In genomic region chr4:27149541-27150212, GRCh38 we compare ENCODE assay signal across 23 cellular contexts.
DNase-seq lines count a peak whose midpoint lies in the region; ATAC-seq, FAIRE-seq and TF ChIP-seq lines count a peak whose summit lies in the region.
"Had no signal": no experiment of that assay in that cellular context is flagged by ENCODE, and none has a peak within 500 bp of the region (broad histone marks: within the 10 kb centered on the region; RNA-seq: fewer than 3 reads in every experiment).

No MANE protein-coding gene starts in this region.

- peak; percentile 58 for DNase-seq in EL
- peak; percentile 28 for DNase-seq in RPMI7951 (ENCODE audit: low read depth)
- peak; percentile 14 for DNase-seq in fibroblast of pulmonary artery (ENCODE audit: low read depth)
- peak; percentile 81 for DNase-seq in renal cortical epithelial cell (ENCODE audit: low read depth)
- DNase-seq in stomach = no peak
- no peak for DNase-seq in RCC 7860 (ENCODE audit: low spot score)
- DNase-seq: activated CD4-positive, alpha-beta memory T cell treated with anti-CD3 and anti-CD28 coated beads, Interleukin-2, amount 10 ng/mL, durations not matched to agents 7 days and 5 days; activated naive CD4-positive, alpha-beta T cell treated with anti-CD3 and anti-CD28 coated beads for 36 hours; activated T-cell treated with anti-CD3 and anti-CD28 coated beads, Interleukin-2, amount 50 U/mL, for 1 hour; AML-193; anterior cingulate cortex; colonic mucosa; NCI-H1417 treated with DMSO at 0.1 percent for 48 hours; NCI-H2171; NCI-H526 treated with DMSO at 0.1 percent for 48 hours; T-helper 2 cell; tibial artery had no signal

- ATAC-seq in HG02973 (IDR thresholded peaks at IDR 0.05; ENCODE audit: unreplicated experiment) (no peak), GM21381 (IDR thresholded peaks at IDR 0.05; ENCODE audit: unreplicated experiment) (no peak)

- no peak for FAIRE-seq in RCC 7860 (lab: Jason Lieb, UNC)
- FAIRE-seq: GM18507, HTR-8/SVneo had no signal

- no peaks in the 10 kb centered on the region for H3K9me3 ChIP-seq in stomach
- H3K9me3 ChIP-seq: colonic mucosa, neutrophil, SJSA1, tibial artery had no signal

- H3K27me3 ChIP-seq in stomach = no peaks in the 10 kb centered on the region
- H3K27me3 ChIP-seq: colonic mucosa, neutrophil, SJSA1, tibial artery had no signal

- no peaks in the 10 kb centered on the region for H3K36me3 ChIP-seq in stomach
- H3K36me3 ChIP-seq: colonic mucosa, neutrophil, SJSA1, tibial artery had no signal

- TF ChIP-seq EP300 in stomach (IDR thresholded peaks at IDR 0.05) = no peak

- H3K4me1 ChIP-seq in stomach = no peaks in the 10 kb centered on the region
- H3K4me1 ChIP-seq: colonic mucosa, SJSA1, tibial artery had no signal

- H3K4me3 ChIP-seq in fibroblast of pulmonary artery (replicated peaks; ENCODE audit: low read depth, low read length) (no peak overlapping the region), stomach (no peak overlapping the region)
- H3K4me3 ChIP-seq: colonic mucosa, SJSA1, tibial artery had no signal

- TF ChIP-seq POLR2A in stomach (IDR thresholded peaks at IDR 0.05) = no peak

- no peak overlapping the region for H3K27ac ChIP-seq in stomach
- H3K27ac ChIP-seq: colonic mucosa, neutrophil, SJSA1, tibial artery had no signal

- WGBS in stomach, 5 donors = 56 to 78% (median 63%) methylated on average over 2 of the region's 2 CpGs

- TF ChIP-seq CTCF in fibroblast of pulmonary artery (IDR thresholded peaks at IDR 0.05; ENCODE audit: low read length, missing control alignments) (no peak), stomach (IDR thresholded peaks at IDR 0.05) (no peak)

- intact Hi-C loops in stomach (cut with DNase I; ENCODE audit: low total_unique reads) = no loop called here

Comparison
In these comparisons a context has a peak if more than half of its experiments do, and no peak if none do; other contexts are left out.
1. DNase-seq: peak in EL (single experiment), RPMI7951 (single experiment), fibroblast of pulmonary artery (single experiment) and renal cortical epithelial cell (single experiment); none in stomach (single experiment) and RCC 7860 (single experiment).